Comparison of ENCODE assay signal across 1 cellular context in the genomic region with DNA sequence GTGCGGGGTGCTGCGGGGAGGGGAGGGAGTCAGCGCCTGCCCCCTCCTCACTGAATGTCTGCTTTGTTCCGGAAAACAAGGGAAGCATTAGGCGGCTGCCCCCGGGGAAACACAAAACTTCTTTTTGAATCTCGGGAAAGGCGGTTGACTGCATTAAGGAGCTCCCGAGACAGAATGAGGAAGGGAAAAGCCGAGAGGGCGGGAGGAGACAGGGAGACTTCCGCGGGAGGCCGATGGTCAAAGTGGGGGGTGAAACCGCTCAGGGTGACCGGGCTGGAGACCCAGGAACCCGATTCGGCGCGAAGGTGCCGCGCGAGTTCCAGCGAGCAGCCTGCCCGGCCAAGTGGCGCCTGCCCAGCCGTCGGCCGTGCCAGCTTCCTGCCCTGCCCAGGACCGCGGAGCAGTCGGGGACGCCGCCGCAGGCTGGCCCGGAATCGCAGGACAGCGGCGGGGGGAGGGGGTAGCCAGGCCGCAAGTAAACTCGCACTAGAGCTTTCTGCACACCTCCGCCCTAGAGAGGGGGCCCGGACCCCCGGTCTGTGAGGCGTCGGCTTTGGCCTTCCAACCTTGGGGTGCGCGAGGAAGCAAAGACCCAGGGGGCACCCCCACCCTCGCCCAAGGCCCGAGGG.
TF ChIP-seq lines count a peak whose summit lies in the region.

No MANE protein-coding gene starts in this region.

TF ChIP-seq in IMR-90, 13 proteins besides CTCF, POLR2A, EP300 and RAD21 (continued from another document):
- TF ChIP-seq, protein P1, sequence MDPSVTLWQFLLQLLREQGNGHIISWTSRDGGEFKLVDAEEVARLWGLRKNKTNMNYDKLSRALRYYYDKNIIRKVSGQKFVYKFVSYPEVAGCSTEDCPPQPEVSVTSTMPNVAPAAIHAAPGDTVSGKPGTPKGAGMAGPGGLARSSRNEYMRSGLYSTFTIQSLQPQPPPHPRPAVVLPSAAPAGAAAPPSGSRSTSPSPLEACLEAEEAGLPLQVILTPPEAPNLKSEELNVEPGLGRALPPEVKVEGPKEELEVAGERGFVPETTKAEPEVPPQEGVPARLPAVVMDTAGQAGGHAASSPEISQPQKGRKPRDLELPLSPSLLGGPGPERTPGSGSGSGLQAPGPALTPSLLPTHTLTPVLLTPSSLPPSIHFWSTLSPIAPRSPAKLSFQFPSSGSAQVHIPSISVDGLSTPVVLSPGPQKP (IDR thresholded peaks at IDR 0.05; ENCODE audit: borderline replicate concordance, low read depth, low read length) = no peak
- TF ChIP-seq NFE2L2 (IDR thresholded peaks at IDR 0.05; ENCODE audit: low read depth, low read length) (no peak), BHLHE40 (IDR thresholded peaks at IDR 0.05; ENCODE audit: low read depth, low read length) (no peak)
